14 cellular contexts compared by ENCODE assay signal in genomic region chr17:15180121-15180561, GRCh38.
"Had no signal": no experiment of that assay in that cellular context is flagged by ENCODE, and none has a peak within 500 bp of the region (broad histone marks: within the 10 kb centered on the region; RNA-seq: fewer than 3 reads in every experiment).

No MANE protein-coding gene starts in this region.

- H3K4me3 ChIP-seq: breast epithelium, lower lobe of right lung, right atrium auricular region, skin epidermis, tibial artery, uterus had no signal

- H3K27ac ChIP-seq: breast epithelium, lower lobe of right lung, neutrophil, right atrium auricular region, skin epidermis, tibial artery, uterus had no signal

- ATAC-seq: esophagus mucosa, lower lobe of right lung had no signal

- H3K4me1 Mint-ChIP-seq: activated B cell treated with CpG ODN at 0.5 μM for 24 hours, naive B cell had no signal

- H3K4me1 ChIP-seq: breast epithelium, lower lobe of right lung, uterus had no signal

- H3K36me3 Mint-ChIP-seq: activated naive CD8-positive, alpha-beta T cell; naive B cell had no signal

- H3K27ac Mint-ChIP-seq: activated B cell treated with CpG ODN at 0.5 μM for 24 hours; activated naive CD8-positive, alpha-beta T cell; activated T-cell treated with anti-CD3 and anti-CD28 coated beads, Interleukin-2, amount 50 U/mL, for 24 hours had no signal

- H3K9me3 Mint-ChIP-seq: activated B cell treated with CpG ODN at 0.5 μM for 24 hours; activated T-cell treated with anti-CD3 and anti-CD28 coated beads, Interleukin-2, amount 50 U/mL, for 24 hours had no signal

- H3K36me3 ChIP-seq: breast epithelium, lower lobe of right lung, neutrophil, right atrium auricular region, tibial artery, uterus had no signal

- DNase-seq: activated B cell treated with CpG ODN at 0.5 μM for 24 hours; activated gamma-delta T cell; activated T-cell treated with anti-CD3 and anti-CD28 coated beads, Interleukin-2, amount 50 U/mL, for 24 hours; lower lobe of right lung; naive B cell; T-helper 1 cell; tibial artery; uterus had no signal

- H3K27me3 ChIP-seq: breast epithelium, neutrophil, right atrium auricular region, uterus had no signal

- H3K4me3 Mint-ChIP-seq: activated B cell treated with CpG ODN at 0.5 μM for 24 hours; activated naive CD8-positive, alpha-beta T cell; activated T-cell treated with anti-CD3 and anti-CD28 coated beads, Interleukin-2, amount 50 U/mL, for 24 hours; naive B cell had no signal
